ENCODE assay signal across 1 cellular context in the genomic region with DNA sequence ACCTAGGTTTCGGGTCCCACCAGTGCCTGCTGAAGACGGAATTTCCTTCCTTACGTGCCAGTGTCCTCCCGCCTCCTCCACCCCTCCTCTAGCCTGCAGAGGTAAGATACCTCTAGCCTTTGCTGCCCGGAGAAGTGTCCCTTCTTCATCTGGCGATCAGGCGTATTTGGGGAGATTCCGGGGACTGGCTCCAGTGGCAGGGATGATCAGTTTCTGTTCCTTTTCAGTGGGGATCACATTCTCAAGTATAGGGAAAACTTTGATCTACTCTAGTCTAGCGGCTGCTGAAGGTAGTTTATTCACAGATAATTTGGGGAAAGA.
TF ChIP-seq lines count a peak whose summit lies in the region.

No MANE protein-coding gene starts in this region.

TF ChIP-seq in HEK293, 187 proteins besides CTCF, POLR2A, EP300 and RAD21 (continued from another document):
- TF ChIP-seq, protein P1, sequence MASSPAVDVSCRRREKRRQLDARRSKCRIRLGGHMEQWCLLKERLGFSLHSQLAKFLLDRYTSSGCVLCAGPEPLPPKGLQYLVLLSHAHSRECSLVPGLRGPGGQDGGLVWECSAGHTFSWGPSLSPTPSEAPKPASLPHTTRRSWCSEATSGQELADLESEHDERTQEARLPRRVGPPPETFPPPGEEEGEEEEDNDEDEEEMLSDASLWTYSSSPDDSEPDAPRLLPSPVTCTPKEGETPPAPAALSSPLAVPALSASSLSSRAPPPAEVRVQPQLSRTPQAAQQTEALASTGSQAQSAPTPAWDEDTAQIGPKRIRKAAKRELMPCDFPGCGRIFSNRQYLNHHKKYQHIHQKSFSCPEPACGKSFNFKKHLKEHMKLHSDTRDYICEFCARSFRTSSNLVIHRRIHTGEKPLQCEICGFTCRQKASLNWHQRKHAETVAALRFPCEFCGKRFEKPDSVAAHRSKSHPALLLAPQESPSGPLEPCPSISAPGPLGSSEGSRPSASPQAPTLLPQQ (tag by site-specific recombination; IDR thresholded peaks at IDR 0.05) = peak; percentile 39
- TF ChIP-seq ZNF202 (tag by site-specific recombination; IDR thresholded peaks at IDR 0.05; ENCODE audit: borderline replicate concordance) (no peak), ZFP37 (tag by site-specific recombination; IDR thresholded peaks at IDR 0.05) (no peak), ZNF114 (tag by site-specific recombination; IDR thresholded peaks at IDR 0.05) (no peak)
TF ChIP-seq in HEK293: peak in this region for 3.
